ENCODE assay signal across 26 cellular contexts in genomic region chr1:246267426-246267825, GRCh38.
"Had no signal": no experiment of that assay in that cellular context is flagged by ENCODE, and none has a peak within 500 bp of the region (broad histone marks: within the 10 kb centered on the region; RNA-seq: fewer than 3 reads in every experiment).

No MANE protein-coding gene starts in this region.

- H3K4me3 Mint-ChIP-seq: activated CD4-positive, alpha-beta T cell treated with anti-CD3 and anti-CD28 coated beads for 36 hours; activated CD8-positive, alpha-beta memory T cell treated with anti-CD3 and anti-CD28 coated beads, Interleukin-2, amount 10 ng/mL, durations not matched to agents 7 days and 5 days; activated CD8-positive, alpha-beta T cell treated with anti-CD3 and anti-CD28 coated beads, Interleukin-2, amount 10 ng/mL, durations not matched to agents 7 days and 5 days; activated naive CD8-positive, alpha-beta T cell; activated T-cell treated with anti-CD3 and anti-CD28 coated beads, Interleukin-2, amount 50 U/mL, for 24 hours; activated T-helper 1 cell treated with anti-CD3 and anti-CD28 coated beads, Interleukin-12 subunit alpha, Interleukin-12 subunit beta, Interleukin-2, Interleukin-4 antibody, amounts not matched to agents 30 ng/mL and 10 ng/mL and 1 ng/mL, durations not matched to agents 14 hours and 24 hours and 36 hours; T-cell had no signal

- ATAC-seq: activated CD4-positive, alpha-beta T cell treated with anti-CD3 and anti-CD28 coated beads for 36 hours; activated CD8-positive, alpha-beta memory T cell treated with anti-CD3 and anti-CD28 coated beads, Interleukin-2, amount 10 ng/mL, durations not matched to agents 7 days and 5 days; activated CD8-positive, alpha-beta T cell treated with anti-CD3 and anti-CD28 coated beads, Interleukin-2, amount 10 ng/mL, durations not matched to agents 7 days and 5 days; K562; T-cell had no signal

- H3K9me3 Mint-ChIP-seq: activated T-helper 1 cell treated with anti-CD3 and anti-CD28 coated beads, Interleukin-12 subunit alpha, Interleukin-12 subunit beta, Interleukin-2, Interleukin-4 antibody, amounts not matched to agents 30 ng/mL and 10 ng/mL and 1 ng/mL, durations not matched to agents 14 hours and 24 hours and 36 hours had no signal

- H3K4me1 Mint-ChIP-seq: activated CD4-positive, alpha-beta T cell treated with anti-CD3 and anti-CD28 coated beads for 36 hours; activated CD8-positive, alpha-beta memory T cell treated with anti-CD3 and anti-CD28 coated beads, Interleukin-2, amount 10 ng/mL, durations not matched to agents 7 days and 5 days; T-cell had no signal

- DNase-seq: activated CD4-positive, alpha-beta T cell treated with anti-CD3 and anti-CD28 coated beads for 36 hours; activated CD4-positive, alpha-beta T cell treated with anti-CD3 and anti-CD28 coated beads, Interleukin-2, amount 50 U/mL, for 4 hours; activated CD8-positive, alpha-beta memory T cell treated with anti-CD3 and anti-CD28 coated beads, Interleukin-2, amount 10 ng/mL, durations not matched to agents 7 days and 5 days; activated CD8-positive, alpha-beta T cell treated with anti-CD3 and anti-CD28 coated beads, Interleukin-2, amount 10 ng/mL, durations not matched to agents 7 days and 5 days; activated effector memory CD4-positive, alpha-beta T cell treated with anti-CD3 and anti-CD28 coated beads, Interleukin-2, amount 50 U/mL, for 16 hours; activated naive CD4-positive, alpha-beta T cell treated with Interleukin-2 at 50 U/mL for 16 hours; activated T-cell treated with anti-CD3 and anti-CD28 coated beads, Interleukin-2, amount 50 U/mL, for 24 hours; amygdala; brain microvascular endothelial cell; cerebellar nuclear complex; Karpas-422; NCI-H1105 treated with DMSO at 0.1 percent for 48 hours; NCI-H1436 treated with DMSO at 0.1 percent for 48 hours; NCI-H187; NCI-H2081; NCI-H510A treated with DMSO at 0.1 percent for 48 hours; NCI-H69; NK-92 treated with Interleukin-12 subunit alpha and Interleukin-12 subunit beta, amount 100 ng/mL, for 24 hours; SIG-M5; T-cell; T-helper 2 cell had no signal

- H3K27ac ChIP-seq: brain microvascular endothelial cell, cardiac muscle cell, VCaP had no signal

- H3K4me3 ChIP-seq: cardiac muscle cell, K562 had no signal

- H3K27me3 ChIP-seq: brain microvascular endothelial cell, cardiac muscle cell had no signal

- H3K36me3 ChIP-seq: brain microvascular endothelial cell, cardiac muscle cell had no signal

- H3K27ac Mint-ChIP-seq: activated CD4-positive, alpha-beta T cell treated with anti-CD3 and anti-CD28 coated beads for 36 hours; activated CD8-positive, alpha-beta memory T cell treated with anti-CD3 and anti-CD28 coated beads, Interleukin-2, amount 10 ng/mL, durations not matched to agents 7 days and 5 days; activated CD8-positive, alpha-beta T cell treated with anti-CD3 and anti-CD28 coated beads, Interleukin-2, amount 10 ng/mL, durations not matched to agents 7 days and 5 days; activated naive CD8-positive, alpha-beta T cell; activated T-cell treated with anti-CD3 and anti-CD28 coated beads, Interleukin-2, amount 50 U/mL, for 24 hours; activated T-helper 1 cell treated with anti-CD3 and anti-CD28 coated beads, Interleukin-12 subunit alpha, Interleukin-12 subunit beta, Interleukin-2, Interleukin-4 antibody, amounts not matched to agents 30 ng/mL and 10 ng/mL and 1 ng/mL, durations not matched to agents 14 hours and 24 hours and 36 hours; T-cell had no signal

- H3K27me3 Mint-ChIP-seq: activated CD4-positive, alpha-beta T cell treated with anti-CD3 and anti-CD28 coated beads for 36 hours; activated CD8-positive, alpha-beta memory T cell treated with anti-CD3 and anti-CD28 coated beads, Interleukin-2, amount 10 ng/mL, durations not matched to agents 7 days and 5 days; activated naive CD8-positive, alpha-beta T cell; activated T-cell treated with anti-CD3 and anti-CD28 coated beads, Interleukin-2, amount 50 U/mL, for 24 hours; T-cell had no signal
